Comparison of ENCODE assay signal across 9 cellular contexts in the genomic region with DNA sequence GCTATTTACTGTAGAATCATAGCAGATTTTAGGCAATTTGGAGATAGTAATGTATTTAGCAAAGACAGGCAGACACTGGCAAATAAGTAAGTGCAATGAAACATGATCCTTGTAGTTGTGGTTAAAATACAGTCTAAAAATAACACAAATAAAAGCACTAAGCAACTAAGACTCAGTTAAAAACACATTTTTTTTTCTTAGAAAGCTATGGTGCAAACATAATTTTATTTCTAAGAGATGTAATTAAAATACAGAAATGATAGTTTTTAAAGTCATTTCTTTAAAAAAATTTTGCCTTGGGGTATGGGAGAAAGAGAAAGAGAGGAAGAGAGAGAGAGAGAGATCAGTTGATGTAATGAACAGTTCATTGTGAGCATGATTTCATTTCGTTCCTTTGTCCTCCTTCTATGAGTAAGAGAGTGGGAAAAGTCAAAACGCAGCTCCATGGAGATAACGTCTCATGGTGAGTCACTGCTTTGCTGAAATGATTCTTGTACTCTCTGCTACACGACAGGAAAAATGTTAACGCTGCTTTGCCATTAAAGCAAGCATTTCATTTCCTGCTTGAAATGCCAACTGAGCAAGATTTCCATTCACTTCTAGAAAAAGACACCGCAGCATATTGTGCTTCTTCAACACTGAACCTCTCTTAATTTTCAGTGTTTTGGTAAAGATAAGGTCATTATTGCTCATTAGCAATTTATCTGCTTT.
DNase-seq lines count a peak whose midpoint lies in the region; ATAC-seq and TF ChIP-seq lines count a peak whose summit lies in the region.
"Had no signal": no experiment of that assay in that cellular context is flagged by ENCODE, and none has a peak within 500 bp of the region (broad histone marks: within the 10 kb centered on the region; RNA-seq: fewer than 3 reads in every experiment).

No MANE protein-coding gene starts in this region.

- peak; percentile 85 for ATAC-seq in GM18868 (IDR thresholded peaks at IDR 0.05; ENCODE audit: unreplicated experiment)
- ATAC-seq in lower lobe of right lung = peak; percentile 64 to 77
- no peak for ATAC-seq in HG03025 (IDR thresholded peaks at IDR 0.05; ENCODE audit: low FRiP score, unreplicated experiment)

- TF ChIP-seq CTCF in AG09309 (IDR thresholded peaks at IDR 0.05; ENCODE audit: control insufficient read depth, insufficient read depth, low read depth, low read length, missing control alignments) = no peak
- no peak for TF ChIP-seq CTCF in choroid plexus epithelial cell (conservative IDR thresholded peaks at IDR 0.05; ENCODE audit: low read depth, low read length)
- no peak for TF ChIP-seq CTCF in lower lobe of right lung (IDR thresholded peaks at IDR 0.05)

- H3K27me3 Mint-ChIP-seq in stimulated activated naive CD8-positive, alpha-beta T cell treated with anti-CD3 and anti-CD28 coated beads, Interleukin-15, Interleukin-2, amounts not matched to agents 100 ng/mL and 50 ng/mL, for 24 hours = no peaks in the 10 kb centered on the region

- peaks cover 83% of the 10 kb centered on the region for H3K4me1 Mint-ChIP-seq in stimulated activated naive CD8-positive, alpha-beta T cell treated with anti-CD3 and anti-CD28 coated beads, Interleukin-15, Interleukin-2, amounts not matched to agents 100 ng/mL and 50 ng/mL, for 24 hours (ENCODE audit: low read depth)

- DNase-seq in AG09309 (ENCODE audit: low read depth) (peak; percentile 91), SJSA1 (ENCODE audit: low read depth in 1 of 2, low spot score in 2 of 2) (peak; percentile 81 to 94), choroid plexus epithelial cell (ENCODE audit: low read depth) (peak; percentile 97), lower lobe of right lung (no peak)

- H3K27ac Mint-ChIP-seq in stimulated activated naive CD8-positive, alpha-beta T cell treated with anti-CD3 and anti-CD28 coated beads, Interleukin-15, Interleukin-2, amounts not matched to agents 100 ng/mL and 50 ng/mL, for 24 hours = peak overlapping the region; percentile 97

- H3K9me3 ChIP-seq in KOPT-K1 (ENCODE audit: insufficient read depth, low read length, poor library complexity, severe bottlenecking) = no peaks in the 10 kb centered on the region
- no peaks in the 10 kb centered on the region for H3K9me3 ChIP-seq in SJSA1 (replicated peaks)
- H3K9me3 ChIP-seq in lower lobe of right lung = no peaks in the 10 kb centered on the region
- H3K9me3 ChIP-seq: ovary had no signal

- H3K9me3 Mint-ChIP-seq in stimulated activated naive CD8-positive, alpha-beta T cell treated with anti-CD3 and anti-CD28 coated beads, Interleukin-15, Interleukin-2, amounts not matched to agents 100 ng/mL and 50 ng/mL, for 24 hours = no peaks in the 10 kb centered on the region

- peaks cover 71% of the 10 kb centered on the region for H3K36me3 Mint-ChIP-seq in stimulated activated naive CD8-positive, alpha-beta T cell treated with anti-CD3 and anti-CD28 coated beads, Interleukin-15, Interleukin-2, amounts not matched to agents 100 ng/mL and 50 ng/mL, for 24 hours (ENCODE audit: low read depth)

- H3K27ac ChIP-seq in KOPT-K1 (ENCODE audit: low read depth, low read length, poor library complexity, severe bottlenecking) (peak overlapping the region; percentile 75), SJSA1 (peak overlapping the region; percentile 97), lower lobe of right lung (peak overlapping the region; percentile 12)

- H3K36me3 ChIP-seq in KOPT-K1 (ENCODE audit: insufficient read depth, low read length) (0 out of 2 replicates have a peak, but pooled peaks cover 4% of the 10 kb centered on the region), SJSA1 (no peaks in the 10 kb centered on the region), lower lobe of right lung (peaks cover 6% of the 10 kb centered on the region)
- H3K36me3 ChIP-seq: ovary had no signal

- H3K4me1 ChIP-seq in SJSA1 (replicated peaks) (peaks cover 17% of the 10 kb centered on the region), lower lobe of right lung (peaks cover 10% of the 10 kb centered on the region)

- intact Hi-C loops in lower lobe of right lung (cut with DNase I) = no loop called here

- H3K4me3 ChIP-seq in AG09309 (ENCODE audit: control insufficient read depth, low read depth, low read length) = no peak overlapping the region; the same call in none of the 2 replicates
- peak overlapping the region; percentile 3; the same call in 1 of the 2 replicates for H3K4me3 ChIP-seq in SJSA1
- peak overlapping the region; percentile 4 for H3K4me3 ChIP-seq in choroid plexus epithelial cell (ENCODE audit: low read depth, low read length)
- H3K4me3 ChIP-seq in lower lobe of right lung = no peak overlapping the region
- H3K4me3 ChIP-seq: ovary had no signal

- H3K4me3 Mint-ChIP-seq in stimulated activated naive CD8-positive, alpha-beta T cell treated with anti-CD3 and anti-CD28 coated beads, Interleukin-15, Interleukin-2, amounts not matched to agents 100 ng/mL and 50 ng/mL, for 24 hours = peak overlapping the region; percentile 79

- H3K27me3 ChIP-seq in SJSA1 (replicated peaks) (no peaks in the 10 kb centered on the region), lower lobe of right lung (ENCODE audit: low read depth) (no peaks in the 10 kb centered on the region)
- H3K27me3 ChIP-seq: ovary had no signal

Comparison
In these comparisons a context has a peak if more than half of its experiments do, and no peak if none do; other contexts are left out.
1. H3K4me3 ChIP-seq: peak in SJSA1 (single experiment) and choroid plexus epithelial cell (single experiment); none in AG09309 (single experiment) and lower lobe of right lung (single experiment).
2. H3K27ac ChIP-seq: peak in every context shown above with its lines; median percentile 97 in SJSA1; 75 in KOPT-K1; 12 in lower lobe of right lung.